In the genomic region with DNA sequence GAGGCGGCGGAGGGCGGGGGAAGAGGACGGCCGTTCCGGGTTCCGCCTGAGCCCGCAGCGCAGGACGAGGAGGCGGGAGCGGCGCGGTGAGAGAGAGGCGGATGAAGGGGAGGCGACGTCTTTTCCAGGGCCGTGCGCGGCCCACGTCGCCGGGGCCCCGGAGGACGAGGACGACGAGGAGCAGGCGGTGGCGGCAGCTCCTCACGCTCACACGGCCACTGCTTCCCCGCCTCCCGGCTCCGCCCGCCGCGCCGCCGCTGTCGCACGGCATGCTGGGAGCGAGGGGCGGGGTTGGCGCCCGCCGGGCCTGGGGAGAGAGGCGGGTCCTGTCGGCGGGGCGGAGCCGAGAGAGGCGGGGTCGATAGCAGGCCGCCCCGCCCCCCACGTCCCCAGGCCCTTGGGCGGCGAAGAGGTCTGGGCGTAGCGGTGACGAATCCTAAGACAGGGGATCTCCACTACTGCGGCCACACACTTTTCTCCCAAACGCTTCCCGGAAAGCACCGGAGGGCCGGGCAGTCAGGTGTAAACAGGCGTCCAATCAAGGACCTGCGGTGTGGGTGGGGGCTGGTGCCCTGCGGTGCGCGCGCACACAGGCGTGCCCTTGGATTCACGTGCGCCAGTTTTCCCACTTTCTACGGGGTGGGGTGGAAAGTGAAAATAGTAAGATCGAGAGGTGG, we compare ENCODE assay signal across 1 cellular context.
TF ChIP-seq lines count a peak whose summit lies in the region.

SMG1 (minus strand) TSS at position 220 of the 677 bp plus-strand sequence. CDS start 367 bp downstream, outside the sequence.

TF ChIP-seq in HepG2, 621 proteins besides CTCF, POLR2A, EP300 and RAD21 (continued from another document and continues in another):
- TF ChIP-seq RERE (CRISPR knock-in tag; IDR thresholded peaks at IDR 0.05; ENCODE audit: low read depth) (peak; percentile 55; the same call in 1 of the 2 replicates), ZNF205 (CRISPR knock-in tag; IDR thresholded peaks at IDR 0.05) (peak; percentile 19; the same call in 1 of the 2 replicates), FOXK1 (CRISPR knock-in tag; IDR thresholded peaks at IDR 0.05; ENCODE audit: borderline replicate concordance, low read depth) (peak; percentile 97), NCOA1 (CRISPR knock-in tag; IDR thresholded peaks at IDR 0.05) (peak; percentile 27; the same call in 1 of the 2 replicates), ZBTB34 (CRISPR knock-in tag; IDR thresholded peaks at IDR 0.05) (peak; percentile 94), ZNF44 (CRISPR knock-in tag; IDR thresholded peaks at IDR 0.05) (peak; percentile 90; the same call in 1 of the 2 replicates), ZNF552 (CRISPR knock-in tag; IDR thresholded peaks at IDR 0.05; ENCODE audit: borderline replicate concordance) (peak; percentile 94), RBM39 (IDR thresholded peaks at IDR 0.05; ENCODE audit: low read depth, low read length, poor library complexity, severe bottlenecking) (peak; percentile 78), REL (CRISPR knock-in tag; conservative IDR thresholded peaks at IDR 0.05) (peak; percentile 54; the same call in 1 of the 2 replicates), BRF2 (CRISPR knock-in tag; IDR thresholded peaks at IDR 0.05) (0 out of 2 replicates have a peak, but pooled peaks have one; percentile 34), ZXDC (CRISPR knock-in tag; IDR thresholded peaks at IDR 0.05) (peak; percentile 95; the same call in 1 of the 2 replicates), ZNF446 (CRISPR knock-in tag; IDR thresholded peaks at IDR 0.05) (peak; percentile 96), ZNF781 (CRISPR knock-in tag; IDR thresholded peaks at IDR 0.05; ENCODE audit: borderline replicate concordance, not compliant biosample characterization) (peak; percentile 93), MXD4 (CRISPR knock-in tag; IDR thresholded peaks at IDR 0.05) (peak; percentile 91), ZNF280B (CRISPR knock-in tag; IDR thresholded peaks at IDR 0.05; ENCODE audit: borderline replicate concordance) (peak; percentile 95), CBX1 (IDR thresholded peaks at IDR 0.05; ENCODE audit: low read depth) (peak; percentile 56), ATF7-NPFF (CRISPR knock-in tag; IDR thresholded peaks at IDR 0.05; ENCODE audit: low read depth) (peak; percentile 90), ZNF335 (CRISPR knock-in tag; IDR thresholded peaks at IDR 0.05) (peak; percentile 80; the same call in 1 of the 2 replicates)
- TF ChIP-seq, protein P1, sequence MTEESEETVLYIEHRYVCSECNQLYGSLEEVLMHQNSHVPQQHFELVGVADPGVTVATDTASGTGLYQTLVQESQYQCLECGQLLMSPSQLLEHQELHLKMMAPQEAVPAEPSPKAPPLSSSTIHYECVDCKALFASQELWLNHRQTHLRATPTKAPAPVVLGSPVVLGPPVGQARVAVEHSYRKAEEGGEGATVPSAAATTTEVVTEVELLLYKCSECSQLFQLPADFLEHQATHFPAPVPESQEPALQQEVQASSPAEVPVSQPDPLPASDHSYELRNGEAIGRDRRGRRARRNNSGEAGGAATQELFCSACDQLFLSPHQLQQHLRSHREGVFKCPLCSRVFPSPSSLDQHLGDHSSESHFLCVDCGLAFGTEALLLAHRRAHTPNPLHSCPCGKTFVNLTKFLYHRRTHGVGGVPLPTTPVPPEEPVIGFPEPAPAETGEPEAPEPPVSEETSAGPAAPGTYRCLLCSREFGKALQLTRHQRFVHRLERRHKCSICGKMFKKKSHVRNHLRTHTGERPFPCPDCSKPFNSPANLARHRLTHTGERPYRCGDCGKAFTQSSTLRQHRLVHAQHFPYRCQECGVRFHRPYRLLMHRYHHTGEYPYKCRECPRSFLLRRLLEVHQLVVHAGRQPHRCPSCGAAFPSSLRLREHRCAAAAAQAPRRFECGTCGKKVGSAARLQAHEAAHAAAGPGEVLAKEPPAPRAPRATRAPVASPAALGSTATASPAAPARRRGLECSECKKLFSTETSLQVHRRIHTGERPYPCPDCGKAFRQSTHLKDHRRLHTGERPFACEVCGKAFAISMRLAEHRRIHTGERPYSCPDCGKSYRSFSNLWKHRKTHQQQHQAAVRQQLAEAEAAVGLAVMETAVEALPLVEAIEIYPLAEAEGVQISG (CRISPR knock-in tag; IDR thresholded peaks at IDR 0.05): peak; percentile 78
- TF ChIP-seq, protein P2, sequence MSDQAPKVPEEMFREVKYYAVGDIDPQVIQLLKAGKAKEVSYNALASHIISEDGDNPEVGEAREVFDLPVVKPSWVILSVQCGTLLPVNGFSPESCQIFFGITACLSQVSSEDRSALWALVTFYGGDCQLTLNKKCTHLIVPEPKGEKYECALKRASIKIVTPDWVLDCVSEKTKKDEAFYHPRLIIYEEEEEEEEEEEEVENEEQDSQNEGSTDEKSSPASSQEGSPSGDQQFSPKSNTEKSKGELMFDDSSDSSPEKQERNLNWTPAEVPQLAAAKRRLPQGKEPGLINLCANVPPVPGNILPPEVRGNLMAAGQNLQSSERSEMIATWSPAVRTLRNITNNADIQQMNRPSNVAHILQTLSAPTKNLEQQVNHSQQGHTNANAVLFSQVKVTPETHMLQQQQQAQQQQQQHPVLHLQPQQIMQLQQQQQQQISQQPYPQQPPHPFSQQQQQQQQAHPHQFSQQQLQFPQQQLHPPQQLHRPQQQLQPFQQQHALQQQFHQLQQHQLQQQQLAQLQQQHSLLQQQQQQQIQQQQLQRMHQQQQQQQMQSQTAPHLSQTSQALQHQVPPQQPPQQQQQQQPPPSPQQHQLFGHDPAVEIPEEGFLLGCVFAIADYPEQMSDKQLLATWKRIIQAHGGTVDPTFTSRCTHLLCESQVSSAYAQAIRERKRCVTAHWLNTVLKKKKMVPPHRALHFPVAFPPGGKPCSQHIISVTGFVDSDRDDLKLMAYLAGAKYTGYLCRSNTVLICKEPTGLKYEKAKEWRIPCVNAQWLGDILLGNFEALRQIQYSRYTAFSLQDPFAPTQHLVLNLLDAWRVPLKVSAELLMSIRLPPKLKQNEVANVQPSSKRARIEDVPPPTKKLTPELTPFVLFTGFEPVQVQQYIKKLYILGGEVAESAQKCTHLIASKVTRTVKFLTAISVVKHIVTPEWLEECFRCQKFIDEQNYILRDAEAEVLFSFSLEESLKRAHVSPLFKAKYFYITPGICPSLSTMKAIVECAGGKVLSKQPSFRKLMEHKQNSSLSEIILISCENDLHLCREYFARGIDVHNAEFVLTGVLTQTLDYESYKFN (CRISPR knock-in tag; conservative IDR thresholded peaks at IDR 0.05): peak; percentile 66
- TF ChIP-seq, protein P3, sequence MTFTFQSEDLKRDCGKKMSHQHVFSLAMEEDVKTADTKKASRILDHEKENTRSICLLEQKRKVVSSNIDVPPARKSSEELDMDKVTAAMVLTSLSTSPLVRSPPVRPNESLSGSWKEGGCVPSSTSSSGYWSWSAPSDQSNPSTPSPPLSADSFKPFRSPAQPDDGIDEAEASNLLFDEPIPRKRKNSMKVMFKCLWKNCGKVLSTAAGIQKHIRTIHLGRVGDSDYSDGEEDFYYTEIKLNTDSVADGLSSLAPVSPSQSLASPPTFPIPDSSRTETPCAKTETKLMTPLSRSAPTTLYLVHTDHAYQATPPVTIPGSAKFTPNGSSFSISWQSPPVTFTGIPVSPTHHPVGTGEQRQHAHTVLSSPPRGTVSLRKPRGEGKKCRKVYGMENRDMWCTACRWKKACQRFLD (CRISPR knock-in tag; IDR thresholded peaks at IDR 0.05; ENCODE audit: borderline replicate concordance): 0 out of 2 replicates have a peak, but pooled peaks have one; percentile 89
- TF ChIP-seq, protein P4, sequence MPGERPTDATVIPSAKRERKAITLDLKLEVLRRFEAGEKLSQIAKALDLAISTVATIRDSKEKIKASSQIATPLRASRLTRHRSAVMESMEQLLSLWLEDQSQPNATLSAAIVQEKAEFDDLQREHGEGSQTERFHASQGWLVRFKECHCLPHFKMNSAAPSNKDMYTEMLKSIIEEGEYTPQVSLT (CRISPR knock-in tag; IDR thresholded peaks at IDR 0.05; ENCODE audit: borderline replicate concordance, low read depth): 0 out of 2 replicates have a peak, but pooled peaks have one; percentile 97
- TF ChIP-seq, protein P5, sequence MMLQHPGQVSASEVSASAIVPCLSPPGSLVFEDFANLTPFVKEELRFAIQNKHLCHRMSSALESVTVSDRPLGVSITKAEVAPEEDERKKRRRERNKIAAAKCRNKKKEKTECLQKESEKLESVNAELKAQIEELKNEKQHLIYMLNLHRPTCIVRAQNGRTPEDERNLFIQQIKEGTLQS (CRISPR knock-in tag; IDR thresholded peaks at IDR 0.05): peak; percentile 6
